In genomic region chr10:24858908-24859270, GRCh38 we compare ENCODE assay signal across 21 cellular contexts.
DNase-seq lines count a peak whose midpoint lies in the region; ATAC-seq, FAIRE-seq and TF ChIP-seq lines count a peak whose summit lies in the region.
"Had no signal": no experiment of that assay in that cellular context is flagged by ENCODE, and none has a peak within 500 bp of the region (broad histone marks: within the 10 kb centered on the region; RNA-seq: fewer than 3 reads in every experiment).

No MANE protein-coding gene starts in this region.

- no peak for TF ChIP-seq EP300 in SK-N-SH (IDR thresholded peaks at IDR 0.05; ENCODE audit: borderline replicate concordance in 1 of 2, low read depth in 1 of 2, low read length in 1 of 2)

- H4K20me1 ChIP-seq in SK-N-SH (ENCODE audit: insufficient read depth) (no peaks in the 10 kb centered on the region), keratinocyte (ENCODE audit: control insufficient read depth, extremely low read depth, insufficient read depth, low read length) (no peaks in the 10 kb centered on the region)

- ATAC-seq in GM19463 (IDR thresholded peaks at IDR 0.05; ENCODE audit: unreplicated experiment) = no peak

- no peak for TF ChIP-seq CTCF in HFFc6 (IDR thresholded peaks at IDR 0.05)
- no peak for TF ChIP-seq CTCF in SK-N-SH (IDR thresholded peaks at IDR 0.05)
- TF ChIP-seq CTCF in keratinocyte (optimal IDR thresholded peaks at IDR 0.05 in 1 of 3, IDR thresholded peaks at IDR 0.05 in 1 of 3, conservative IDR thresholded peaks at IDR 0.05 in 1 of 3; ENCODE audit: extremely low read depth in 1 of 3, insufficient read depth in 2 of 3, low read length in 3 of 3) = no peak

- H3K27me3 ChIP-seq in SK-N-SH (ENCODE audit: insufficient read depth) (no peaks in the 10 kb centered on the region), keratinocyte (ENCODE audit: control insufficient read depth, extremely low read depth, insufficient read depth, low read length) (no peaks in the 10 kb centered on the region)
- H3K27me3 ChIP-seq: neutrophil, Peyer's patch had no signal

- dilution Hi-C loops in keratinocyte (cut with MboI; ENCODE audit: extremely low pct_ligation_motif_present, low sequenced_read_pairs) = no loop called here

- H3K9me2 ChIP-seq in SK-N-SH = no peaks in the 10 kb centered on the region

- POLR2A ChIA-PET in SK-N-SH (lab: Yijun Ruan, JAX) = no interaction called here

- peak overlapping the region in 1 of 2 experiments; percentile 74; a peak in 2 of 4 replicates for H3K27ac ChIP-seq in SK-N-SH (ENCODE audit: low read depth in 2 of 2, low read length in 1 of 2)
- no peak overlapping the region for H3K27ac ChIP-seq in keratinocyte (ENCODE audit: control insufficient read depth, insufficient read depth, low read length)
- H3K27ac ChIP-seq: C4-2B, KMS-11, neutrophil, Peyer's patch had no signal

- no peak overlapping the region for H3K9ac ChIP-seq in SK-N-SH
- H3K9ac ChIP-seq in keratinocyte (ENCODE audit: control insufficient read depth, extremely low read depth, insufficient read depth, low read length) = no peak overlapping the region
- H3K9ac ChIP-seq: KMS-11 had no signal

- H3K36me3 Mint-ChIP-seq in HFFc6 (ENCODE audit: low read depth) = peaks cover 9% of the 10 kb centered on the region

- in situ Hi-C loops in ACHN (cut with HindIII; ENCODE audit: low pct_ligation_motif_present, low pct_unique_long_range_greater_than_20kb, low sequenced_read_pairs) = no loop called here

- H3K4me3 Mint-ChIP-seq in HFFc6 = no peak overlapping the region
- H3K4me3 Mint-ChIP-seq: activated CD4-positive, alpha-beta T cell treated with anti-CD3 and anti-CD28 coated beads, Interleukin-2, amount 10 ng/mL, durations not matched to agents 24 days and 14 days; T-helper 2 cell treated with Interferon-gamma antibody and Interleukin-4, amounts not matched to agents 5 μg/mL and 100 μg/mL, for 36 hours had no signal

- H3K27ac Mint-ChIP-seq in HFFc6 = peak overlapping the region; percentile 69
- H3K27ac Mint-ChIP-seq: activated CD4-positive, alpha-beta T cell treated with anti-CD3 and anti-CD28 coated beads, Interleukin-2, amount 10 ng/mL, durations not matched to agents 24 days and 14 days; T-helper 2 cell treated with Interferon-gamma antibody and Interleukin-4, amounts not matched to agents 5 μg/mL and 100 μg/mL, for 36 hours had no signal

- H3K27me3 Mint-ChIP-seq in HFFc6 (ENCODE audit: insufficient read depth) = no peaks in the 10 kb centered on the region

- H3K9me1 ChIP-seq in keratinocyte (ENCODE audit: control insufficient read depth, extremely low read depth, insufficient read depth, low read length) = no peaks in the 10 kb centered on the region

- H3K4me2 ChIP-seq in SK-N-SH (peak overlapping the region; percentile 64), keratinocyte (ENCODE audit: control insufficient read depth, extremely low read depth, insufficient read depth, low read depth, low read length) (peak overlapping the region; percentile 33)
- H3K4me2 ChIP-seq: KMS-11 had no signal

- WGBS in SK-N-SH (ENCODE audit: low lambda C conversion rate) = 85% methylated on average over 4 of the region's 4 CpGs

- H3K4me3 ChIP-seq in SK-N-SH (ENCODE audit: low read depth in 2 of 2, low read length in 1 of 2) = no peak overlapping the region
- H3K4me3 ChIP-seq in keratinocyte (ENCODE audit: control insufficient read depth in 2 of 3, extremely low read depth in 1 of 3, insufficient read depth in 2 of 3, low read depth in 1 of 3, low read length in 3 of 3) = no peak overlapping the region
- H3K4me3 ChIP-seq: Peyer's patch had no signal

- H3K79me2 ChIP-seq in SK-N-SH (ENCODE audit: insufficient read depth) (no peaks in the 10 kb centered on the region), keratinocyte (ENCODE audit: control insufficient read depth, insufficient read depth, low read length) (no peaks in the 10 kb centered on the region)

- 0 out of 2 replicates have a peak, but pooled peaks cover 6% of the 10 kb centered on the region for H3K9me3 Mint-ChIP-seq in HFFc6

- no peaks in the 10 kb centered on the region for H3K9me3 ChIP-seq in SK-N-SH
- H3K9me3 ChIP-seq in keratinocyte (ENCODE audit: control insufficient read depth, low read depth, low read length) = no peaks in the 10 kb centered on the region
- H3K9me3 ChIP-seq: neutrophil, Peyer's patch had no signal

- peak overlapping the region; percentile 44; the same call in 1 of the 2 replicates for H2AFZ ChIP-seq in SK-N-SH (ENCODE audit: low read depth)
- H2AFZ ChIP-seq in keratinocyte (ENCODE audit: control insufficient read depth, low read length) = peak overlapping the region; percentile 30

- no peak for TF ChIP-seq RAD21 in SK-N-SH (IDR thresholded peaks at IDR 0.05; ENCODE audit: low read length)

- H3K4me1 ChIP-seq in SK-N-SH (ENCODE audit: control insufficient read depth in 1 of 2, insufficient read depth in 2 of 2, low read depth in 1 of 2, low read length in 1 of 2) (peaks cover 0 to 18% of the 10 kb centered on the region in 2 experiments; a peak in 1 of 4 replicates), keratinocyte (ENCODE audit: control insufficient read depth, extremely low read depth, insufficient read depth, low read length) (peaks cover 15% of the 10 kb centered on the region)
- H3K4me1 ChIP-seq: Peyer's patch had no signal

- peaks cover 15% of the 10 kb centered on the region for H3F3A ChIP-seq in SK-N-SH (replicated peaks; ENCODE audit: insufficient read depth)

- CTCF ChIA-PET in SK-N-SH (lab: Yijun Ruan, JAX) = no interaction called here

- no peak for FAIRE-seq in keratinocyte (lab: Jason Lieb, UNC)
- FAIRE-seq: small intestine had no signal

- peaks cover 52% of the 10 kb centered on the region for H3K4me1 Mint-ChIP-seq in HFFc6 (ENCODE audit: low read depth)

- DNase-seq in A172 (ENCODE audit: low spot score) (peak; percentile 13), HFFc6 (no peak), SK-N-SH (no peak), keratinocyte (ENCODE audit: low read depth, low spot score) (no peak), ACHN (no peak), DMS53 (lab: John Stamatoyannopoulos, UW) (no peak), SKM-1 treated with dmso at 0.1 percent for 144 hours (lab: John Stamatoyannopoulos, UW; ENCODE audit: unreplicated experiment) (no peak)
- DNase-seq: activated CD4-positive, alpha-beta T cell treated with anti-CD3 and anti-CD28 coated beads, Interleukin-2, amount 10 ng/mL, durations not matched to agents 24 days and 14 days; activated naive CD4-positive, alpha-beta T cell treated with Interleukin-2 at 50 U/mL for 16 hours; activated T-cell treated with anti-CD3 and anti-CD28 coated beads, Interleukin-2, amount 50 U/mL, for 48 hours; amygdala; central memory CD4-positive, alpha-beta T cell; head of caudate nucleus; Peyer's patch; small intestine; stimulated activated CD4-positive, alpha-beta T cell treated with anti-CD3 and anti-CD28 coated beads, Interleukin-1b, Interleukin-23, amount 100 ng/mL, for 48 hours had no signal

- no peaks in the 10 kb centered on the region for H3K36me3 ChIP-seq in SK-N-SH (replicated peaks in 1 of 2; ENCODE audit: control insufficient read depth in 1 of 2, insufficient read depth in 2 of 2, low read length in 1 of 2)
- no peaks in the 10 kb centered on the region for H3K36me3 ChIP-seq in keratinocyte (ENCODE audit: control insufficient read depth in 2 of 2, extremely low read depth in 1 of 2, insufficient read depth in 2 of 2, low read length in 2 of 2)
- H3K36me3 ChIP-seq: neutrophil, Peyer's patch had no signal

TF ChIP-seq in SK-N-SH, 30 proteins besides CTCF, POLR2A, EP300 and RAD21:
- TF ChIP-seq NRF1 (IDR thresholded peaks at IDR 0.05; ENCODE audit: low read depth, low read length) = no peak
- no peak for TF ChIP-seq MEF2A (IDR thresholded peaks at IDR 0.05; ENCODE audit: borderline replicate concordance, low read depth)
- TF ChIP-seq GATA2 (CRISPR knock-in tag; IDR thresholded peaks at IDR 0.05) = no peak
- TF ChIP-seq NFIC (IDR thresholded peaks at IDR 0.05; ENCODE audit: borderline replicate concordance) = no peak
